1 cellular context compared by ENCODE assay signal in genomic region chr12:123365141-123365917, GRCh38.
TF ChIP-seq lines count a peak whose summit lies in the region.

No MANE protein-coding gene starts in this region.

TF ChIP-seq in K562, 482 proteins besides CTCF, POLR2A, EP300 and RAD21 (continued from another document and continues in another):
- TF ChIP-seq AFF4 (CRISPR knock-in tag; IDR thresholded peaks at IDR 0.05) (0 out of 2 replicates have a peak, but pooled peaks have one; percentile 38), ELK3 (CRISPR knock-in tag; IDR thresholded peaks at IDR 0.05) (no peak), SOX6 (IDR thresholded peaks at IDR 0.05) (0 out of 2 replicates have a peak, but pooled peaks have one; percentile 24), SNRNP70 (optimal IDR thresholded peaks at IDR 0.05; ENCODE audit: low read depth, low read length) (no peak), POLR2H (tag; IDR thresholded peaks at IDR 0.05; ENCODE audit: low read depth) (peak; percentile 85), ZNF445 (CRISPR knock-in tag; IDR thresholded peaks at IDR 0.05; ENCODE audit: low read depth) (no peak), TEAD1 (CRISPR knock-in tag; IDR thresholded peaks at IDR 0.05) (peak; percentile 41 to 93), HDAC6 (IDR thresholded peaks at IDR 0.05; ENCODE audit: low read depth, low read length) (no peak), ZNF253 (CRISPR knock-in tag; conservative IDR thresholded peaks at IDR 0.05) (no peak), CHAMP1 (IDR thresholded peaks at IDR 0.05) (peak; percentile 54; the same call in 1 of the 2 replicates), SMARCC2 (IDR thresholded peaks at IDR 0.05; ENCODE audit: low read depth) (0 out of 2 replicates have a peak, but pooled peaks have one; percentile 25), NR1H2 (CRISPR knock-in tag; IDR thresholded peaks at IDR 0.05) (peak; percentile 39; the same call in 1 of the 2 replicates), ZBTB40 (IDR thresholded peaks at IDR 0.05) (0 out of 2 replicates have a peak, but pooled peaks have one; percentile 38), ZBTB40 (CRISPR knock-in tag; IDR thresholded peaks at IDR 0.05) (no peak), NKRF (IDR thresholded peaks at IDR 0.05; ENCODE audit: borderline replicate concordance) (peak; percentile 59), HDAC1 (IDR thresholded peaks at IDR 0.05) (peak in 1 of 2 experiments; percentile 16; a peak in 1 of 4 replicates), ZNF551 (CRISPR knock-in tag; IDR thresholded peaks at IDR 0.05) (no peak), PRDM10 (IDR thresholded peaks at IDR 0.05; ENCODE audit: partially characterized antibody) (peak; percentile 59), CEBPZ (IDR thresholded peaks at IDR 0.05; ENCODE audit: borderline replicate concordance, low read depth, low read length) (0 out of 2 replicates have a peak, but pooled peaks have one; percentile 9), ZNF3 (CRISPR knock-in tag; IDR thresholded peaks at IDR 0.05) (no peak), TAF9B (IDR thresholded peaks at IDR 0.05; ENCODE audit: partially characterized antibody) (peak; percentile 51), ZNF212 (CRISPR knock-in tag; IDR thresholded peaks at IDR 0.05) (no peak), GTF2E2 (tag; IDR thresholded peaks at IDR 0.05) (no peak)
